In the genomic region with DNA sequence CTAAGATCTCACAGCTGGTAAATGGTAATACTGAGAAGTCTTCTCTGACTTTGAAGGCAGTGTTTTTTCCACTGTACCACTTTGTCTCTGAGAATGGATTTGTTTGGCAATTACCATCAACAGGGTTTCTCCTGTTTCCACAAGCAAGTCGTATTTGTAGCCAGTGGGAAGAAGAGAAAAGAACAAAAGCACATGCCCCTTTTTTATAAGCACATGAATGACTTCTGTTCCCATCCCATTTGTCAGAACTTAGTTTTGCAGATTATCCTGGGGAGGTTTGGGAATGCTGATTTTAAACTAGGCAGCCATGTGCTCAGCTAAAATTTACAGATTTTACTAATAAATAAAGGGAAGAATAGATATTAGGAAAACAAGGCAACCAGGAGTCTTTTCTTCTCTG, we compare ENCODE assay signal across 32 cellular contexts.
"Had no signal": no experiment of that assay in that cellular context is flagged by ENCODE, and none has a peak within 500 bp of the region (broad histone marks: within the 10 kb centered on the region; RNA-seq: fewer than 3 reads in every experiment).

No MANE protein-coding gene starts in this region.

- H3K27ac Mint-ChIP-seq: naive thymus-derived CD8-positive, alpha-beta T cell; natural killer cell treated with Interleukin-12 subunit alpha and Interleukin-12 subunit beta and Interleukin-15 and Interleukin-18, amount 100 ng/mL, for 72 hours; nephron progenitor cell; stimulated activated memory B cell treated with anti-CD40 and anti-IgM and Interleukin-4, amounts not matched to agents 10 μg/mL and 1 μg/mL and 100 μg/mL, for 72 hours; stimulated activated naive CD8-positive, alpha-beta T cell treated with anti-CD3 and anti-CD28 coated beads, Interleukin-15, amount 100 ng/mL, for 72 hours; type B pancreatic cell had no signal

- H3K9me3 Mint-ChIP-seq: naive thymus-derived CD8-positive, alpha-beta T cell; natural killer cell treated with Interleukin-12 subunit alpha and Interleukin-12 subunit beta and Interleukin-15 and Interleukin-18, amount 100 ng/mL, for 72 hours; nephron progenitor cell; neural crest cell; stimulated activated memory B cell treated with anti-CD40 and anti-IgM and Interleukin-4, amounts not matched to agents 10 μg/mL and 1 μg/mL and 100 μg/mL, for 72 hours; stimulated activated naive CD8-positive, alpha-beta T cell treated with anti-CD3 and anti-CD28 coated beads, Interleukin-15, amount 100 ng/mL, for 72 hours had no signal

- H3K9me3 ChIP-seq: ovary, psoas muscle, spleen, suprapubic skin, testis, tibial artery, transverse colon, upper lobe of right lung, uterus had no signal

- H3K9ac ChIP-seq: parathyroid adenoma had no signal

- H3K79me2 ChIP-seq: parathyroid adenoma had no signal

- H3K36me3 ChIP-seq: ovary, spleen, suprapubic skin, tibial artery, transverse colon, upper lobe of right lung, uterus had no signal

- H3K4me1 ChIP-seq: parathyroid adenoma, psoas muscle, spleen, suprapubic skin, testis, tibial artery, transverse colon, upper lobe of right lung, uterus had no signal

- H3K36me3 Mint-ChIP-seq: naive thymus-derived CD8-positive, alpha-beta T cell; natural killer cell treated with Interleukin-12 subunit alpha and Interleukin-12 subunit beta and Interleukin-15 and Interleukin-18, amount 100 ng/mL, for 72 hours; stimulated activated memory B cell treated with anti-CD40 and anti-IgM and Interleukin-4, amounts not matched to agents 10 μg/mL and 1 μg/mL and 100 μg/mL, for 72 hours; type B pancreatic cell had no signal

- H2AFZ ChIP-seq: parathyroid adenoma had no signal

- H3K27me3 ChIP-seq: spleen, suprapubic skin, testis, tibial artery, transverse colon, upper lobe of right lung, uterus had no signal

- DNase-seq: naive thymus-derived CD8-positive, alpha-beta T cell; nephron progenitor cell; occipital lobe; ovary; posterior cingulate gyrus; psoas muscle; right cardiac atrium; spleen; stimulated activated CD4-positive, alpha-beta T cell treated with anti-CD3 and anti-CD28 coated beads, Interleukin-12 subunit alpha, Interleukin-12 subunit beta, amount 100 ng/mL, for 4 hours; stimulated activated CD4-positive, alpha-beta T cell treated with anti-CD3 and anti-CD28 coated beads, Interleukin-1b, Interleukin-23, amount 100 ng/mL, for 48 hours; stimulated activated CD4-positive, alpha-beta T cell treated with anti-CD3 and anti-CD28 coated beads, Interleukin-4, amount 100 ng/mL, for 1 hour; stimulated activated CD4-positive, alpha-beta T cell treated with anti-CD3 and anti-CD28 coated beads, Interleukin-4, amount 100 ng/mL, for 4 hours; stimulated activated CD8-positive, alpha-beta memory T cell treated with anti-CD3 and anti-CD28 coated beads, Interleukin-4, amount 100 ng/mL, for 48 hours; stimulated activated naive CD4-positive, alpha-beta T cell; stimulated activated naive CD8-positive, alpha-beta T cell treated with anti-CD3 and anti-CD28 coated beads, Interleukin-15, amount 100 ng/mL, for 72 hours; stimulated activated naive CD8-positive, alpha-beta T cell treated with anti-CD3 and anti-CD28 coated beads, Interleukin-15, Interleukin-2, amounts not matched to agents 100 U/mL and 50 U/mL, for 24 hours; substantia nigra; testis; tibial artery; transverse colon; upper lobe of right lung; uterus had no signal

- ATAC-seq: naive thymus-derived CD8-positive, alpha-beta T cell; natural killer cell treated with Interleukin-12 subunit alpha and Interleukin-12 subunit beta and Interleukin-15 and Interleukin-18, amount 100 ng/mL, for 72 hours; psoas muscle; right cardiac atrium; sciatic nerve; stimulated activated memory B cell treated with anti-CD40 and anti-IgM and Interleukin-4, amounts not matched to agents 10 μg/mL and 1 μg/mL and 100 μg/mL, for 72 hours; stimulated activated naive CD8-positive, alpha-beta T cell treated with anti-CD3 and anti-CD28 coated beads, Interleukin-15, amount 100 ng/mL, for 72 hours; stimulated activated naive CD8-positive, alpha-beta T cell treated with anti-CD3 and anti-CD28 coated beads, Interleukin-15, Interleukin-2, amounts not matched to agents 100 U/mL and 50 U/mL, for 24 hours; upper lobe of right lung had no signal

- H3K4me1 Mint-ChIP-seq: naive thymus-derived CD8-positive, alpha-beta T cell; nephron progenitor cell; neural crest cell; stimulated activated memory B cell treated with anti-CD40 and anti-IgM and Interleukin-4, amounts not matched to agents 10 μg/mL and 1 μg/mL and 100 μg/mL, for 72 hours; stimulated activated naive CD8-positive, alpha-beta T cell treated with anti-CD3 and anti-CD28 coated beads, Interleukin-15, amount 100 ng/mL, for 72 hours had no signal

- H3K27me3 Mint-ChIP-seq: naive thymus-derived CD8-positive, alpha-beta T cell; natural killer cell treated with Interleukin-12 subunit alpha and Interleukin-12 subunit beta and Interleukin-15 and Interleukin-18, amount 100 ng/mL, for 72 hours; progenitor cell of endocrine pancreas; stimulated activated memory B cell treated with anti-CD40 and anti-IgM and Interleukin-4, amounts not matched to agents 10 μg/mL and 1 μg/mL and 100 μg/mL, for 72 hours; stimulated activated naive CD8-positive, alpha-beta T cell treated with anti-CD3 and anti-CD28 coated beads, Interleukin-15, amount 100 ng/mL, for 72 hours; type B pancreatic cell had no signal

- H3K27ac ChIP-seq: ovary, parathyroid adenoma, psoas muscle, skin epidermis, spleen, suprapubic skin, testis, tibial artery, transverse colon, upper lobe of right lung, uterus had no signal

- H3K4me3 Mint-ChIP-seq: naive thymus-derived CD8-positive, alpha-beta T cell; natural killer cell treated with Interleukin-12 subunit alpha and Interleukin-12 subunit beta and Interleukin-15 and Interleukin-18, amount 100 ng/mL, for 72 hours; nephron progenitor cell; neural crest cell; stimulated activated memory B cell treated with anti-CD40 and anti-IgM and Interleukin-4, amounts not matched to agents 10 μg/mL and 1 μg/mL and 100 μg/mL, for 72 hours; stimulated activated naive CD8-positive, alpha-beta T cell treated with anti-CD3 and anti-CD28 coated beads, Interleukin-15, amount 100 ng/mL, for 72 hours; type B pancreatic cell had no signal

- H3K4me2 ChIP-seq: smooth muscle cell had no signal

- H3K4me3 ChIP-seq: ovary, psoas muscle, skin epidermis, smooth muscle cell, spleen, suprapubic skin, testis, tibial artery, transverse colon, upper lobe of right lung, uterus had no signal
